ENCODE assay signal across 10 cellular contexts in the genomic region with DNA sequence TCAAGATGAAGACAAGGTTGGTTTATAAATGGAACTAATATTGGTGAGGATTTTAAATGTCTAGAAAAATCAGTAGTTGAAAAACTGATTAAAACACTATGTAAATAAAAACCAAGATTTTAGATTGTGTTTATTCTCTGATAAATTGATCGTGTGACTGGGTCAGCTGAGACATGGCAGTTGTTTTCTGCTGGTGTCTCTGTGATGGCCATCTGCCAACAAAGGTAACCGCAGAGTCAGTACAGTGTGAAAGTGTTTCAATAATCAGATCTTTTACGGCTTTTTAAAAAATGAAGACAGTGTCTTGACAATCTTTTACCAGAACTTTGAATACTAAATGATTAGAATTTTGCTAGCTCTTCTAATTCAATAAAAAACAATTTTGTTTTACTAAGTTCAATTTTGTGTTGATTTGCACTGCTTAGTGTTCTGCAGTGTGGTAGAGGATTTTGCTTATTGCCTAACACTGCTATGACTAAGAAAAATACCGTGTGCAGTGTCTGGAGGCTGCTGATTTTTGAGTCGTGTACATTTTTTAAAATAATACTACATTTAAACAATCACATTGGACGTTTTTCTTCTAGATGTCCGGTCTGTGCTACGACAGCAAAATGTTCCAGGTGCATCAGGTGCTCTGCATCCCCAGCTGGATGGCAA. TPM values are rescaled to one million over a fixed set of nuclear protein-coding genes. Genes with fewer than 3 reads are reported as not detected.
DNase-seq lines count a peak whose midpoint lies in the region; ATAC-seq and TF ChIP-seq lines count a peak whose summit lies in the region.
"Had no signal": no experiment of that assay in that cellular context is flagged by ENCODE, and none has a peak within 500 bp of the region (broad histone marks: within the 10 kb centered on the region; RNA-seq: fewer than 3 reads in every experiment).

No MANE protein-coding gene starts in this region.

- H2BK12ac ChIP-seq in mesenchymal stem cell (ENCODE audit: low read length in 2 of 2) = no peak overlapping the region

- peak; percentile 71 to 73 for ATAC-seq in activated naive CD4-positive, alpha-beta T cell treated with anti-CD3 and anti-CD28 coated beads, Interleukin-2, amount 50 U/mL, for 72 hours
- ATAC-seq in HG03354 (IDR thresholded peaks at IDR 0.05; ENCODE audit: poor library complexity, severe bottlenecking, unreplicated experiment) (no peak), HG03571 (IDR thresholded peaks at IDR 0.05; ENCODE audit: unreplicated experiment) (no peak), gastroesophageal sphincter (no peak)

- TF ChIP-seq POLR2A in gastroesophageal sphincter (IDR thresholded peaks at IDR 0.05) = no peak

- intact Hi-C loops in head of caudate nucleus (cut with DNase I) = no loop called here

- H3K9me3 ChIP-seq in OCI-LY1 (ENCODE audit: low read length) (no peaks in the 10 kb centered on the region), mesenchymal stem cell (ENCODE audit: control insufficient read depth, low read length) (no peaks in the 10 kb centered on the region), gastroesophageal sphincter (no peaks in the 10 kb centered on the region)

- peaks cover 49% of the 10 kb centered on the region for H3K36me3 ChIP-seq in OCI-LY1 (ENCODE audit: insufficient read depth, low read length)
- peaks cover 26 to 46% of the 10 kb centered on the region in 2 experiments for H3K36me3 ChIP-seq in mesenchymal stem cell (ENCODE audit: control insufficient read depth in 1 of 2, insufficient read depth in 2 of 2, low read depth in 1 of 2, low read length in 2 of 2)
- peaks cover 0 to 53% of the 10 kb centered on the region in 2 donors for H3K36me3 ChIP-seq in gastroesophageal sphincter

- no peak overlapping the region for H3K4ac ChIP-seq in mesenchymal stem cell (ENCODE audit: low read depth in 1 of 2, low read length in 2 of 2)

- no peak overlapping the region for H2BK5ac ChIP-seq in mesenchymal stem cell (ENCODE audit: low read depth, low read length, poor library complexity, severe bottlenecking)

- H3F3A ChIP-seq in OCI-LY1 (ENCODE audit: insufficient read depth, low read length) = no peaks in the 10 kb centered on the region

- H2BK15ac ChIP-seq in mesenchymal stem cell (ENCODE audit: low read depth, poor library complexity, severe bottlenecking) = no peak overlapping the region

- peaks cover 56% of the 10 kb centered on the region for H3K79me2 ChIP-seq in OCI-LY1 (ENCODE audit: insufficient read depth, low read length)

- peak overlapping the region; percentile 84 for H3K4me2 ChIP-seq in OCI-LY1 (ENCODE audit: low read length)
- H3K4me2 ChIP-seq in mesenchymal stem cell (ENCODE audit: low read length, poor library complexity, severe bottlenecking) = no peak overlapping the region

- H3K9me3 Mint-ChIP-seq in activated naive CD4-positive, alpha-beta T cell treated with anti-CD3 and anti-CD28 coated beads, Interleukin-2, amount 50 U/mL, for 72 hours = peaks cover 0 to 3% of the 10 kb centered on the region in 2 donors

- H2AFZ ChIP-seq in OCI-LY1 (ENCODE audit: low read length) = no peak overlapping the region
- no peak overlapping the region for H2AFZ ChIP-seq in mesenchymal stem cell (ENCODE audit: low read depth, low read length)

- H3K9ac ChIP-seq in OCI-LY1 (ENCODE audit: low read length) (peak overlapping the region; percentile 98), mesenchymal stem cell (ENCODE audit: low read length) (no peak overlapping the region)

- H3K18ac ChIP-seq in mesenchymal stem cell (ENCODE audit: low read depth in 1 of 2, low read length in 2 of 2) = no peak overlapping the region

- H3K23ac ChIP-seq in mesenchymal stem cell (ENCODE audit: low read length in 2 of 2) = no peak overlapping the region

- no peaks in the 10 kb centered on the region for H3K9me2 ChIP-seq in OCI-LY1 (ENCODE audit: low read depth, low read length)

- H3K27me3 ChIP-seq in OCI-LY1 (ENCODE audit: insufficient read depth, low read length) = no peaks in the 10 kb centered on the region
- no peaks in the 10 kb centered on the region for H3K27me3 ChIP-seq in mesenchymal stem cell (ENCODE audit: control insufficient read depth in 1 of 2, insufficient read depth in 1 of 2, low read length in 2 of 2)
- no peaks in the 10 kb centered on the region for H3K27me3 ChIP-seq in gastroesophageal sphincter

- no peak overlapping the region for H4K8ac ChIP-seq in mesenchymal stem cell (ENCODE audit: low read length)

- no peak for TF ChIP-seq EP300 in gastroesophageal sphincter (IDR thresholded peaks at IDR 0.05)

- no peak overlapping the region for H2BK120ac ChIP-seq in mesenchymal stem cell (ENCODE audit: low read depth, low read length)

- H2AK5ac ChIP-seq in mesenchymal stem cell (ENCODE audit: low read length, severe bottlenecking) = no peak overlapping the region

- peaks cover 28 to 49% of the 10 kb centered on the region in 2 donors for H3K36me3 Mint-ChIP-seq in activated naive CD4-positive, alpha-beta T cell treated with anti-CD3 and anti-CD28 coated beads, Interleukin-2, amount 50 U/mL, for 72 hours

- peaks cover 13% of the 10 kb centered on the region for H3K79me1 ChIP-seq in mesenchymal stem cell (replicated peaks; ENCODE audit: low read length, poor library complexity, severe bottlenecking)

- no peaks in the 10 kb centered on the region for H4K20me1 ChIP-seq in OCI-LY1 (ENCODE audit: insufficient read depth, low read length)

- H3K14ac ChIP-seq in mesenchymal stem cell (ENCODE audit: low read length in 2 of 2) = no peak overlapping the region

- H3K4me3 ChIP-seq in OCI-LY1 (ENCODE audit: low read depth, low read length, poor library complexity, severe bottlenecking) (peak overlapping the region; percentile 82), mesenchymal stem cell (ENCODE audit: insufficient read depth in 1 of 2, low read depth in 1 of 2, low read length in 2 of 2) (no peak overlapping the region), gastroesophageal sphincter (no peak overlapping the region)

- no peak for TF ChIP-seq CTCF in OCI-LY1 (IDR thresholded peaks at IDR 0.05; ENCODE audit: low read length)
- TF ChIP-seq CTCF in gastroesophageal sphincter (IDR thresholded peaks at IDR 0.05) = no peak

- H3K4me1 ChIP-seq in OCI-LY1 (ENCODE audit: insufficient read depth, low read length, severe bottlenecking) (peaks cover 98% of the 10 kb centered on the region), mesenchymal stem cell (ENCODE audit: control insufficient read depth, insufficient read depth, low read depth, low read length) (peaks cover 2% of the 10 kb centered on the region), gastroesophageal sphincter (no peaks in the 10 kb centered on the region)

- WGBS in mesenchymal stem cell = 82% methylated on average over 7 of the region's 8 CpGs
- WGBS in gastroesophageal sphincter (ENCODE audit: low coverage in 1 of 2), 2 donors = 79 to 90% methylated on average over 7 to 8 of the region's 8 CpGs

- H3K27ac ChIP-seq in OCI-LY1 (ENCODE audit: low read depth, low read length, poor library complexity, severe bottlenecking) = peak overlapping the region; percentile 99
- no peak overlapping the region for H3K27ac ChIP-seq in mesenchymal stem cell (ENCODE audit: low read length, poor library complexity, severe bottlenecking)
- H3K27ac ChIP-seq in gastroesophageal sphincter = no peak overlapping the region

- no peak overlapping the region for H4K91ac ChIP-seq in mesenchymal stem cell (ENCODE audit: low read length)

- H3K27ac Mint-ChIP-seq in activated naive CD4-positive, alpha-beta T cell treated with anti-CD3 and anti-CD28 coated beads, Interleukin-2, amount 50 U/mL, for 72 hours = no peak overlapping the region

- DNase-seq in GM03348 (ENCODE audit: low spot score) (peak; percentile 44), mesenchymal stem cell (peak; percentile 54), head of caudate nucleus (no peak)
- no peak for DNase-seq in activated naive CD4-positive, alpha-beta T cell treated with anti-CD3 and anti-CD28 coated beads, Interleukin-2, amount 50 U/mL, for 72 hours (ENCODE audit: low spot score in 2 of 2)

RNA-seq across cellular contexts. Expression of a gene that starts 32.7 kb away (rescaled TPM):
- total RNA-seq in activated naive CD4-positive, alpha-beta T cell treated with anti-CD3 and anti-CD28 coated beads, Interleukin-2, amount 50 U/mL, for 72 hours = 10 to 100 TPM; 55.0 to 55.4 TPM
- 8.4 TPM for polyA plus RNA-seq in mesenchymal stem cell (2013, experiment 1 of 2)
- 8.1 TPM for polyA plus RNA-seq in mesenchymal stem cell (2013, experiment 2 of 2)
- total RNA-seq in gastroesophageal sphincter = 10 to 100 TPM; 11.5 to 23.8 (median 18.1) TPM
- total RNA-seq: endothelial cell of umbilical vein, H1 had no signal
- polyA plus RNA-seq: H1 had no signal

Comparison
In these comparisons a context has a peak if more than half of its experiments do, and no peak if none do; other contexts are left out.
1. DNase-seq: peak in GM03348 (single experiment) and mesenchymal stem cell (single experiment); none in activated naive CD4-positive, alpha-beta T cell treated with anti-CD3 and anti-CD28 coated beads, Interleukin-2, amount 50 U/mL, for 72 hours (0 of 2) and head of caudate nucleus (0 of 42).
2. ATAC-seq: peak in activated naive CD4-positive, alpha-beta T cell treated with anti-CD3 and anti-CD28 coated beads, Interleukin-2, amount 50 U/mL, for 72 hours (2 of 2); none in HG03354 (single experiment), HG03571 (single experiment) and gastroesophageal sphincter (single experiment).